ENCODE assay signal across 8 cellular contexts in genomic region chr6:28218312-28219248, GRCh38. TPM values are rescaled to one million over a fixed set of nuclear protein-coding genes. Genes with fewer than 3 reads are reported as not detected.
A peak's percentile ranks its signal among the peaks of the same experiment; 100 is the strongest.
DNase-seq lines count a peak whose midpoint lies in the region; ATAC-seq and FAIRE-seq lines count a peak whose summit lies in the region.

No MANE protein-coding gene starts in this region.

- no peaks in the 10 kb centered on the region for H3K9me3 ChIP-seq in HUES6 (ENCODE audit: control insufficient read depth, insufficient read depth, low read depth, low read length)
- H3K9me3 ChIP-seq in skeletal muscle tissue (ENCODE audit: control insufficient read depth in 3 of 3, low read length in 3 of 3) = no peaks in the 10 kb centered on the region

- peak; percentile 36 for DNase-seq in DMS114 treated with DMSO at 0.1 percent for 48 hours (lab: John Stamatoyannopoulos, UW; ENCODE audit: unreplicated experiment)
- DNase-seq in RCC 7860 (ENCODE audit: low spot score) = peak; percentile 42
- peak in 44 of 61 donors; percentile 1 to 70 (median 28) for DNase-seq in caudate nucleus (lab: John Stamatoyannopoulos, UW)
- peak; percentile 72 for DNase-seq in islet precursor cell
- DNase-seq in kidney glomerular epithelial cell (lab: John Stamatoyannopoulos, UW) = no peak

- no peaks in the 10 kb centered on the region for H3K36me3 ChIP-seq in HUES6 (ENCODE audit: control insufficient read depth, insufficient read depth, low read length)
- H3K36me3 ChIP-seq in skeletal muscle tissue (ENCODE audit: control insufficient read depth in 3 of 3, insufficient read depth in 3 of 3, low read length in 3 of 3) = no peaks in the 10 kb centered on the region

- H3K4me3 ChIP-seq in HUES6 (ENCODE audit: low read depth, low read length) (peak overlapping the region; percentile 57), skeletal muscle tissue (ENCODE audit: low read length in 3 of 3) (peak overlapping the region; percentile 80 to 84 (median 83))

- FAIRE-seq in RCC 7860 (lab: Jason Lieb, UNC) = no peak

- H3K27me3 ChIP-seq in HUES6 (ENCODE audit: control insufficient read depth, insufficient read depth, low read length) (peaks cover 46% of the 10 kb centered on the region), skeletal muscle tissue (ENCODE audit: control insufficient read depth in 3 of 3, insufficient read depth in 3 of 3, low read length in 3 of 3) (peaks cover 0 to 23% (median 13%) of the 10 kb centered on the region in 3 donors)

- H3K27ac ChIP-seq in HUES6 (ENCODE audit: low read depth, low read length) = no peak overlapping the region
- H3K27ac ChIP-seq in caudate nucleus (ENCODE audit: low read depth, low read length) = no peak overlapping the region
- peak overlapping the region; percentile 87 for H3K27ac ChIP-seq in skeletal muscle tissue (ENCODE audit: low read depth, low read length)

- peak; percentile 69 for ATAC-seq in GM19372 (IDR thresholded peaks at IDR 0.05; ENCODE audit: low read depth, unreplicated experiment)

- H3K9ac ChIP-seq in HUES6 (ENCODE audit: low read length) (peak overlapping the region; percentile 69), skeletal muscle tissue (ENCODE audit: low read depth in 1 of 3, low read length in 3 of 3) (peak overlapping the region; percentile 65 to 85 (median 77))

- H3K4me1 ChIP-seq in HUES6 (ENCODE audit: control insufficient read depth, insufficient read depth, low read length) (peaks cover 17% of the 10 kb centered on the region), skeletal muscle tissue (ENCODE audit: control insufficient read depth in 3 of 3, insufficient read depth in 3 of 3, low read length in 3 of 3) (peaks cover 14 to 27% (median 22%) of the 10 kb centered on the region in 3 donors)

RNA-seq across cellular contexts. Expression of gene ZSCAN9, which starts 6.5 kb away (rescaled TPM):
- 18.8 TPM for total RNA-seq in skeletal muscle tissue

RNA-seq across cellular contexts. Expression of gene ZKSCAN4, which starts 33.5 kb away (rescaled TPM):
- 8.4 TPM for total RNA-seq in skeletal muscle tissue

RNA-seq across cellular contexts. Expression of gene NKAPL, which starts 40.5 kb away (rescaled TPM):
- 0.52 TPM for total RNA-seq in skeletal muscle tissue

RNA-seq across cellular contexts. Expression of gene ZSCAN26, which starts 48.4 kb away (rescaled TPM):
- total RNA-seq in skeletal muscle tissue = 15.7 TPM
